In genomic region chr10:71279590-71280170, GRCh38 we compare ENCODE assay signal across 15 cellular contexts.
"Had no signal": no experiment of that assay in that cellular context is flagged by ENCODE, and none has a peak within 500 bp of the region (broad histone marks: within the 10 kb centered on the region; RNA-seq: fewer than 3 reads in every experiment).

No MANE protein-coding gene starts in this region.

- H3K27ac ChIP-seq: brain microvascular endothelial cell, hepatocyte, prostate gland, testis, upper lobe of right lung had no signal

- H3K9me3 Mint-ChIP-seq: activated naive CD8-positive, alpha-beta T cell treated with anti-CD3 and anti-CD28 coated beads, Interleukin-2, amount 10 ng/mL, durations not matched to agents 7 days and 5 days; endodermal cell; nephron; stimulated activated naive CD8-positive, alpha-beta T cell treated with anti-CD3 and anti-CD28 coated beads, Interleukin-15, Interleukin-2, amounts not matched to agents 100 ng/mL and 50 ng/mL, for 24 hours had no signal

- H3K9me3 ChIP-seq: prostate gland, testis, upper lobe of right lung had no signal

- H3K4me3 Mint-ChIP-seq: activated naive CD8-positive, alpha-beta T cell treated with anti-CD3 and anti-CD28 coated beads, Interleukin-2, amount 10 ng/mL, durations not matched to agents 7 days and 5 days; endodermal cell; nephron; stimulated activated naive CD8-positive, alpha-beta T cell treated with anti-CD3 and anti-CD28 coated beads, Interleukin-15, Interleukin-2, amounts not matched to agents 100 ng/mL and 50 ng/mL, for 24 hours had no signal

- H3K36me3 Mint-ChIP-seq: activated naive CD8-positive, alpha-beta T cell treated with anti-CD3 and anti-CD28 coated beads, Interleukin-2, amount 10 ng/mL, durations not matched to agents 7 days and 5 days had no signal

- ATAC-seq: upper lobe of right lung had no signal

- H3K27me3 ChIP-seq: brain microvascular endothelial cell, hepatocyte, testis, upper lobe of right lung had no signal

- H3K27me3 Mint-ChIP-seq: stimulated activated naive CD8-positive, alpha-beta T cell treated with anti-CD3 and anti-CD28 coated beads, Interleukin-15, Interleukin-2, amounts not matched to agents 100 ng/mL and 50 ng/mL, for 24 hours had no signal

- H3K4me3 ChIP-seq: hepatocyte, prostate gland, testis, upper lobe of right lung had no signal

- H3K27ac Mint-ChIP-seq: activated naive CD8-positive, alpha-beta T cell treated with anti-CD3 and anti-CD28 coated beads, Interleukin-2, amount 10 ng/mL, durations not matched to agents 7 days and 5 days; stimulated activated naive CD8-positive, alpha-beta T cell treated with anti-CD3 and anti-CD28 coated beads, Interleukin-15, Interleukin-2, amounts not matched to agents 100 ng/mL and 50 ng/mL, for 24 hours had no signal

- DNase-seq: activated CD4-positive, alpha-beta T cell treated with anti-CD3 and anti-CD28 coated beads, Interleukin-2, amount 50 U/mL, for 1 hour; activated CD8-positive, alpha-beta memory T cell treated with anti-CD3 and anti-CD28 coated beads for 24 hours; activated naive CD8-positive, alpha-beta T cell treated with anti-CD3 and anti-CD28 coated beads, Interleukin-2, amount 10 ng/mL, durations not matched to agents 7 days and 5 days; brain microvascular endothelial cell; erythroblast; mesenchymal stem cell; right cardiac atrium; small intestine; testis; upper lobe of right lung had no signal

- H3K36me3 ChIP-seq: brain microvascular endothelial cell, prostate gland, upper lobe of right lung had no signal

- H3K4me1 ChIP-seq: prostate gland, testis, upper lobe of right lung had no signal
